20 cellular contexts compared by ENCODE assay signal in genomic region chr2:181575650-181576025, GRCh38.
A peak's percentile ranks its signal among the peaks of the same experiment; 100 is the strongest.
DNase-seq lines count a peak whose midpoint lies in the region; ATAC-seq, FAIRE-seq and TF ChIP-seq lines count a peak whose summit lies in the region.
"Had no signal": no experiment of that assay in that cellular context is flagged by ENCODE, and none has a peak within 500 bp of the region (broad histone marks: within the 10 kb centered on the region; RNA-seq: fewer than 3 reads in every experiment).

No MANE protein-coding gene starts in this region.

- H3K36me3 ChIP-seq in bronchial epithelial cell (ENCODE audit: control insufficient read depth, insufficient read depth, low read length): no peaks in the 10 kb centered on the region
- H3K36me3 ChIP-seq: esophagus muscularis mucosa, sigmoid colon, upper lobe of left lung had no signal

- TF ChIP-seq CTCF in bronchial epithelial cell (IDR thresholded peaks at IDR 0.05; ENCODE audit: insufficient read depth, low read length, severe bottlenecking): no peak

- no peak for FAIRE-seq in bronchial epithelial cell (lab: Jason Lieb, UNC)
- FAIRE-seq: frontal cortex had no signal

- no peaks in the 10 kb centered on the region for H3K27me3 ChIP-seq in bronchial epithelial cell (ENCODE audit: control insufficient read depth, insufficient read depth, low read length)
- H3K27me3 ChIP-seq: esophagus muscularis mucosa, sigmoid colon, upper lobe of left lung had no signal

- DNase-seq in NCI-H1092 treated with DMSO at 0.1 percent for 48 hours (lab: John Stamatoyannopoulos, UW) (peak; percentile 72), NCI-H1092 (lab: John Stamatoyannopoulos, UW) (no peak), HT-29 (ENCODE audit: low spot score) (peak; percentile 21), NOMO-1 treated with dmso at 0.1 percent for 144 hours (lab: John Stamatoyannopoulos, UW; ENCODE audit: unreplicated experiment) (peak; percentile 93), bronchial epithelial cell (ENCODE audit: low read depth) (peak; percentile 1)
- DNase-seq: activated CD8-positive, alpha-beta T cell treated with anti-CD3 and anti-CD28 coated beads for 36 hours; activated effector memory CD4-positive, alpha-beta T cell treated with anti-CD3 and anti-CD28 coated beads, Interleukin-2, amount 50 U/mL, for 16 hours; activated naive CD8-positive, alpha-beta T cell treated with anti-CD3 and anti-CD28 coated beads, Interleukin-2, amount 50 U/mL, for 24 hours; activated T-cell treated with anti-CD3 and anti-CD28 coated beads for 4 hours; effector CD8-positive, alpha-beta T cell; islet precursor cell; MM.1S; NCI-H2107; sigmoid colon; upper lobe of left lung had no signal

- no peak overlapping the region for H3K4me3 ChIP-seq in bronchial epithelial cell (ENCODE audit: low read depth, low read length)
- H3K4me3 ChIP-seq: esophagus muscularis mucosa, sigmoid colon, upper lobe of left lung had no signal

- no peak for ATAC-seq in HG02938 (IDR thresholded peaks at IDR 0.05; ENCODE audit: unreplicated experiment)
- no peak for ATAC-seq in esophagus mucosa
- no peak for ATAC-seq in GM19351 (IDR thresholded peaks at IDR 0.05; ENCODE audit: unreplicated experiment)
- ATAC-seq: activated CD8-positive, alpha-beta T cell treated with anti-CD3 and anti-CD28 coated beads for 36 hours; activated naive CD8-positive, alpha-beta T cell treated with anti-CD3 and anti-CD28 coated beads, Interleukin-2, amount 50 U/mL, for 24 hours had no signal
